1 cellular context compared by ENCODE assay signal in the genomic region with DNA sequence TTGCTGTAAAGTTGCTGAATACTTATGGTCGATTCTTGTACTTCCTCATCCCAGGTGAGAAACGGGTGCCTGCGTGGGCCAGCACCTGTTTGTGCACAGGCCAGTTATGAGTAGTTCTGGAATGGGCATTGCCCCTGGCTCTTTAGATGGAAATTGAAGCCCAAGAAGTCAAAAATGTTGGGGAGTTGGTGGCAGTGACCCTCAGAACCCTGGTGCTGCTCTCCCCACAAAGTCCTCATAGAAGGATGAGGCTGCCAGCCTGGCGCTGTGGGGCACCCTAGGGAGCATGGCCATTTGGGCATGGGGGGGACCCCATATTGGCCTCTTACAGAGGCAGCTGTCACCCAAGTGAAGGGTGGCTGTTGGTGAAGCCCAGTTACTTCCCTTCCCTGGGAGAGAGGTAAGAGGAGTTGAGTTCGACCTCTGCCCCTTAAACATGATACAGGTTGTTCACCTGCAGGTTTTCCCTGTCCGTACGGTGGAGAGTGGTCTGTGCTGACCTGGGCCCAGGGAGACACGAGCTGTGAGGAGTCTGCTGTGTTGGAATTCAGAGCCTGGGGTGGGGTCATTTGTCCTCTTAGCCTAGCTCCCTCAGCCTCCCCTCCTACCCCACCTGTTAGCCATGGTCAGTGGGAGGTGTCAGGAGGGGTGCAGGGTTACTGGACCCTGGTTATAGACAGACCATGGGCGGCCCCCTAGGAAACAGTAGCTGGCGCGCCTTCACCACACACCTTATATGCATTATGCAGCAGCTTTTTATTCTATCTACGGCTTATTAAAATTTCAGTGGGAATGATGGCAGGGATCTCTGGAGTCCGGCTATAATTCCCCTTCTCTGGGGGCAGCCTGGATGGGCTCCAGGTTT.
TF ChIP-seq lines count a peak whose summit lies in the region.

No MANE protein-coding gene starts in this region.

TF ChIP-seq in IMR-90, 13 proteins besides CTCF, POLR2A, EP300 and RAD21:
- TF ChIP-seq CEBPB (IDR thresholded peaks at IDR 0.05; ENCODE audit: low read depth, low read length) (no peak), RFX5 (IDR thresholded peaks at IDR 0.05; ENCODE audit: low read depth, low read length) (no peak), NFE2L2 (IDR thresholded peaks at IDR 0.05; ENCODE audit: low read depth, low read length) (no peak), SMC3 (IDR thresholded peaks at IDR 0.05; ENCODE audit: low read depth, low read length) (no peak), FOS (IDR thresholded peaks at IDR 0.05; ENCODE audit: low read depth, low read length) (no peak), MAFK (IDR thresholded peaks at IDR 0.05; ENCODE audit: low read depth, low read length) (no peak), BHLHE40 (IDR thresholded peaks at IDR 0.05; ENCODE audit: low read depth, low read length) (no peak), RCOR1 (IDR thresholded peaks at IDR 0.05; ENCODE audit: insufficient replicate concordance, low read length) (no peak), MAZ (IDR thresholded peaks at IDR 0.05; ENCODE audit: borderline replicate concordance, low read depth, low read length) (no peak), CHD1 (IDR thresholded peaks at IDR 0.05; ENCODE audit: low read depth, low read length) (no peak), MXI1 (IDR thresholded peaks at IDR 0.05; ENCODE audit: borderline replicate concordance, low read depth, low read length) (no peak)
- TF ChIP-seq, protein P1, sequence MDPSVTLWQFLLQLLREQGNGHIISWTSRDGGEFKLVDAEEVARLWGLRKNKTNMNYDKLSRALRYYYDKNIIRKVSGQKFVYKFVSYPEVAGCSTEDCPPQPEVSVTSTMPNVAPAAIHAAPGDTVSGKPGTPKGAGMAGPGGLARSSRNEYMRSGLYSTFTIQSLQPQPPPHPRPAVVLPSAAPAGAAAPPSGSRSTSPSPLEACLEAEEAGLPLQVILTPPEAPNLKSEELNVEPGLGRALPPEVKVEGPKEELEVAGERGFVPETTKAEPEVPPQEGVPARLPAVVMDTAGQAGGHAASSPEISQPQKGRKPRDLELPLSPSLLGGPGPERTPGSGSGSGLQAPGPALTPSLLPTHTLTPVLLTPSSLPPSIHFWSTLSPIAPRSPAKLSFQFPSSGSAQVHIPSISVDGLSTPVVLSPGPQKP (IDR thresholded peaks at IDR 0.05; ENCODE audit: borderline replicate concordance, low read depth, low read length): no peak
- TF ChIP-seq, protein P2, sequence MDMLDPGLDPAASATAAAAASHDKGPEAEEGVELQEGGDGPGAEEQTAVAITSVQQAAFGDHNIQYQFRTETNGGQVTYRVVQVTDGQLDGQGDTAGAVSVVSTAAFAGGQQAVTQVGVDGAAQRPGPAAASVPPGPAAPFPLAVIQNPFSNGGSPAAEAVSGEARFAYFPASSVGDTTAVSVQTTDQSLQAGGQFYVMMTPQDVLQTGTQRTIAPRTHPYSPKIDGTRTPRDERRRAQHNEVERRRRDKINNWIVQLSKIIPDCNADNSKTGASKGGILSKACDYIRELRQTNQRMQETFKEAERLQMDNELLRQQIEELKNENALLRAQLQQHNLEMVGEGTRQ (IDR thresholded peaks at IDR 0.05; ENCODE audit: low read depth, low read length): no peak
